In the genomic region with DNA sequence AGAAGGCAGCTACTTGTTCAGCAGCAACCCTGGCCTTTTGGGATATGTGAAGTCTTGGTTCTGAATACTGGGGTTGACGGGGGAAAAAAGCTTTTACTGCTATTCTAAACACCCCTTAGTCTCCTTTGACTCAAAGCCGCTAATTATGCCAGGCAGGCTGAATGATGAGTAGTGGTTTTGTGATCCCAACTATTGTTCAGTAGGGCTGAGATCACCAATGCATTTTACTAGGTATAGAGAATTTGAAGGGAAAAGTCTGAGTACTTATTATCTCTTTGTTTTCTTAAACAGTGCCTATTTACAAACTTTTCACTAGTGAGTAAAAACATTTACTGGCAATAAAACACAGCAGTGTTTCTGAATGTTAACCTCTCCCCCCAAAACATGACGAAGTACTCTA, we compare ENCODE assay signal across 29 cellular contexts.
DNase-seq lines count a peak whose midpoint lies in the region; ATAC-seq and TF ChIP-seq lines count a peak whose summit lies in the region.
"Had no signal": no experiment of that assay in that cellular context is flagged by ENCODE, and none has a peak within 500 bp of the region (broad histone marks: within the 10 kb centered on the region; RNA-seq: fewer than 3 reads in every experiment).

No MANE protein-coding gene starts in this region.

- no peak for ATAC-seq in HG02678 (IDR thresholded peaks at IDR 0.05; ENCODE audit: unreplicated experiment)
- ATAC-seq: foreskin keratinocyte; heart right ventricle; stimulated activated naive B cell treated with anti-CD40 and anti-IgM and Interleukin-4, amounts not matched to agents 10 μg/mL and 1 μg/mL and 100 μg/mL, for 72 hours; T-cell; upper lobe of right lung had no signal

- H3K4me1 ChIP-seq in ectodermal cell (ENCODE audit: control insufficient read depth, insufficient read depth, low read length) (peaks cover 20% of the 10 kb centered on the region), neural progenitor cell (peaks cover 61% of the 10 kb centered on the region)
- H3K4me1 ChIP-seq: foreskin keratinocyte, suprapubic skin, upper lobe of right lung had no signal

- H3K27ac Mint-ChIP-seq in neural progenitor cell: peak overlapping the region; percentile 78
- H3K27ac Mint-ChIP-seq in activated T-cell treated with anti-CD3 and anti-CD28 coated beads, Interleukin-2, amount 50 U/mL, for 24 hours: no peak overlapping the region
- H3K27ac Mint-ChIP-seq: CD14-positive monocyte; progenitor cell of endocrine pancreas; stimulated activated naive B cell treated with anti-CD40 and anti-IgM and Interleukin-4, amounts not matched to agents 10 μg/mL and 1 μg/mL and 100 μg/mL, for 72 hours; T-cell had no signal

- H3K27ac ChIP-seq in ectodermal cell (ENCODE audit: insufficient read depth, low read depth, low read length, poor library complexity, severe bottlenecking) (peak overlapping the region; percentile 68), neural progenitor cell (peak overlapping the region; percentile 95)
- H3K27ac ChIP-seq: 22Rv1, foreskin keratinocyte, GM23248, heart right ventricle, RWPE1, sigmoid colon, suprapubic skin, upper lobe of right lung had no signal

- no peak overlapping the region for H2AFZ ChIP-seq in neural progenitor cell (replicated peaks)
- H2AFZ ChIP-seq: GM23248 had no signal

- no peak for TF ChIP-seq CTCF in neural progenitor cell (IDR thresholded peaks at IDR 0.05)

- H3K4me3 ChIP-seq in ectodermal cell (ENCODE audit: insufficient read depth, low read depth, low read length) (no peak overlapping the region), neural progenitor cell (peak overlapping the region; percentile 18)
- H3K4me3 ChIP-seq: GM23248, heart right ventricle, sigmoid colon, suprapubic skin, upper lobe of right lung had no signal

- peak overlapping the region; percentile 31 for H3K4me3 Mint-ChIP-seq in neural progenitor cell
- no peak overlapping the region for H3K4me3 Mint-ChIP-seq in activated T-cell treated with anti-CD3 and anti-CD28 coated beads, Interleukin-2, amount 50 U/mL, for 24 hours
- H3K4me3 Mint-ChIP-seq: CD14-positive monocyte; stimulated activated naive B cell treated with anti-CD40 and anti-IgM and Interleukin-4, amounts not matched to agents 10 μg/mL and 1 μg/mL and 100 μg/mL, for 72 hours; T-cell had no signal

- H3K36me3 Mint-ChIP-seq in neural progenitor cell: peaks cover 12% of the 10 kb centered on the region
- no peaks in the 10 kb centered on the region for H3K36me3 Mint-ChIP-seq in activated T-cell treated with anti-CD3 and anti-CD28 coated beads, Interleukin-2, amount 50 U/mL, for 24 hours (ENCODE audit: low read depth)
- H3K36me3 Mint-ChIP-seq: CD14-positive monocyte; stimulated activated naive B cell treated with anti-CD40 and anti-IgM and Interleukin-4, amounts not matched to agents 10 μg/mL and 1 μg/mL and 100 μg/mL, for 72 hours; T-cell had no signal

- H3K9ac ChIP-seq in neural progenitor cell: no peak overlapping the region
- H3K9ac ChIP-seq: GM23248 had no signal

- H3K36me3 ChIP-seq in ectodermal cell (ENCODE audit: control insufficient read depth, insufficient read depth, low read length) (no peaks in the 10 kb centered on the region), neural progenitor cell (peaks cover under 1% of the 10 kb centered on the region)
- H3K36me3 ChIP-seq: heart right ventricle, sigmoid colon, suprapubic skin, upper lobe of right lung had no signal

- H4K20me1 ChIP-seq in neural progenitor cell (ENCODE audit: low read depth): no peaks in the 10 kb centered on the region

- H3K27me3 Mint-ChIP-seq in neural progenitor cell (ENCODE audit: insufficient read depth, low read depth): no peaks in the 10 kb centered on the region
- H3K27me3 Mint-ChIP-seq in activated T-cell treated with anti-CD3 and anti-CD28 coated beads, Interleukin-2, amount 50 U/mL, for 24 hours: no peaks in the 10 kb centered on the region
- H3K27me3 Mint-ChIP-seq: progenitor cell of endocrine pancreas; stimulated activated naive B cell treated with anti-CD40 and anti-IgM and Interleukin-4, amounts not matched to agents 10 μg/mL and 1 μg/mL and 100 μg/mL, for 72 hours; T-cell had no signal

- peak overlapping the region; percentile 75 for H3K4me2 ChIP-seq in neural progenitor cell

- peaks cover 89% of the 10 kb centered on the region for H3K79me2 ChIP-seq in neural progenitor cell (ENCODE audit: low read depth)

- H3K4me1 Mint-ChIP-seq in neural progenitor cell: peaks cover 27% of the 10 kb centered on the region
- no peaks in the 10 kb centered on the region for H3K4me1 Mint-ChIP-seq in activated T-cell treated with anti-CD3 and anti-CD28 coated beads, Interleukin-2, amount 50 U/mL, for 24 hours (ENCODE audit: low read depth)
- H3K4me1 Mint-ChIP-seq: CD14-positive monocyte; stimulated activated naive B cell treated with anti-CD40 and anti-IgM and Interleukin-4, amounts not matched to agents 10 μg/mL and 1 μg/mL and 100 μg/mL, for 72 hours; T-cell had no signal

- peaks cover 64% of the 10 kb centered on the region for H3F3A ChIP-seq in neural progenitor cell (ENCODE audit: low read depth)

- DNase-seq in DMS 273 (lab: John Stamatoyannopoulos, UW; ENCODE audit: unreplicated experiment): peak; percentile 61
- DNase-seq in DMS 273 treated with DMSO at 0.1 percent for 48 hours (lab: John Stamatoyannopoulos, UW): no peak
- DNase-seq in NCI-H146 (lab: John Stamatoyannopoulos, UW): peak; percentile 1
- peak; percentile 80 for DNase-seq in neural progenitor cell (ENCODE audit: low spot score)
- no peak for DNase-seq in medulla oblongata (ENCODE audit: extremely low spot score)
- DNase-seq in activated T-cell treated with anti-CD3 and anti-CD28 coated beads, Interleukin-2, amount 50 U/mL, for 24 hours: no peak
- DNase-seq: activated CD4-positive, alpha-beta T cell treated with anti-CD3 and anti-CD28 coated beads, Interleukin-2, amount 50 U/mL, for 48 hours; activated naive CD4-positive, alpha-beta T cell treated with anti-CD3 and anti-CD28 coated beads, Interleukin-2, amount 50 U/mL, for 16 hours; amniotic stem cell; Calu3; effector CD8-positive, alpha-beta T cell; erythroblast; foreskin keratinocyte; GM23248; heart right ventricle; NCI-H1092 treated with DMSO at 0.1 percent for 48 hours; NCI-H2171 treated with DMSO at 0.1 percent for 48 hours; NCI-H526 treated with DMSO at 0.1 percent for 48 hours; sigmoid colon; stimulated activated naive B cell treated with anti-CD40 and anti-IgM and Interleukin-4, amounts not matched to agents 10 μg/mL and 1 μg/mL and 100 μg/mL, for 72 hours; T-cell; upper lobe of right lung had no signal

- H3K9me3 Mint-ChIP-seq in neural progenitor cell: peaks cover 17% of the 10 kb centered on the region
- peaks cover 9% of the 10 kb centered on the region for H3K9me3 Mint-ChIP-seq in activated T-cell treated with anti-CD3 and anti-CD28 coated beads, Interleukin-2, amount 50 U/mL, for 24 hours

- H3K9me3 ChIP-seq in ectodermal cell (ENCODE audit: control insufficient read depth, low read length): no peaks in the 10 kb centered on the region
- no peaks in the 10 kb centered on the region for H3K9me3 ChIP-seq in neural progenitor cell (ENCODE audit: low read depth)
- H3K9me3 ChIP-seq: suprapubic skin had no signal

- H3K27me3 ChIP-seq in ectodermal cell (ENCODE audit: control insufficient read depth, insufficient read depth, low read length, poor library complexity, severe bottlenecking): no peaks in the 10 kb centered on the region
- no peaks in the 10 kb centered on the region for H3K27me3 ChIP-seq in neural progenitor cell
- H3K27me3 ChIP-seq: foreskin keratinocyte, heart right ventricle, sigmoid colon, suprapubic skin, upper lobe of right lung had no signal

- 0 to 24% methylated on average over 1 to 2 of the region's 3 CpGs for WGBS in ectodermal cell, 2 experiments

Comparison
In these comparisons a context has a peak if more than half of its experiments do, and no peak if none do; other contexts are left out.
1. DNase-seq: peak in DMS 273 (single experiment), NCI-H146 (single experiment) and neural progenitor cell (single experiment); none in DMS 273 treated with DMSO at 0.1 percent for 48 hours (single experiment), medulla oblongata (single experiment) and activated T-cell treated with anti-CD3 and anti-CD28 coated beads, Interleukin-2, amount 50 U/mL, for 24 hours (single experiment).